25 cellular contexts compared by ENCODE assay signal in genomic region chr10:670990-671389, GRCh38.
"Had no signal": no experiment of that assay in that cellular context is flagged by ENCODE, and none has a peak within 500 bp of the region (broad histone marks: within the 10 kb centered on the region; RNA-seq: fewer than 3 reads in every experiment).

No MANE protein-coding gene starts in this region.

- H3K9me3 ChIP-seq: breast epithelium had no signal

- H3K27ac ChIP-seq: breast epithelium had no signal

- H3K27me3 ChIP-seq: breast epithelium had no signal

- H3K4me1 ChIP-seq: breast epithelium had no signal

- H3K4me3 Mint-ChIP-seq: activated CD4-positive, alpha-beta memory T cell treated with anti-CD3 and anti-CD28 coated beads, Interleukin-2, amount 10 ng/mL, durations not matched to agents 7 days and 5 days; activated CD4-positive, alpha-beta T cell treated with anti-CD3 and anti-CD28 coated beads for 36 hours; activated naive CD4-positive, alpha-beta T cell treated with anti-CD3 and anti-CD28 coated beads, Interleukin-2, amount 10 ng/mL, durations not matched to agents 7 days and 5 days; activated naive CD8-positive, alpha-beta T cell treated with anti-CD3 and anti-CD28 coated beads for 36 hours; activated T-helper 17 cell treated with anti-CD3 and anti-CD28 coated beads, Interleukin-2, amount 50 U/mL, for 72 hours; T-helper 17 cell had no signal

- ATAC-seq: activated CD4-positive, alpha-beta T cell treated with anti-CD3 and anti-CD28 coated beads for 36 hours; activated T-helper 17 cell treated with anti-CD3 and anti-CD28 coated beads, Interleukin-2, amount 50 U/mL, for 72 hours; T-helper 17 cell had no signal

- H3K36me3 Mint-ChIP-seq: activated naive CD4-positive, alpha-beta T cell treated with anti-CD3 and anti-CD28 coated beads, Interleukin-2, amount 10 ng/mL, durations not matched to agents 7 days and 5 days; activated naive CD8-positive, alpha-beta T cell treated with anti-CD3 and anti-CD28 coated beads for 36 hours had no signal

- H3K36me3 ChIP-seq: breast epithelium had no signal

- DNase-seq: activated CD4-positive, alpha-beta memory T cell treated with anti-CD3 and anti-CD28 coated beads, Interleukin-2, amount 10 ng/mL, durations not matched to agents 7 days and 5 days; activated CD4-positive, alpha-beta T cell treated with anti-CD3 and anti-CD28 coated beads for 36 hours; activated CD4-positive, alpha-beta T cell treated with anti-CD3 and anti-CD28 coated beads, Interleukin-2, amount 50 U/mL, for 1 hour; activated CD4-positive, CD25-positive, alpha-beta regulatory T cell; activated gamma-delta T cell; activated naive CD4-positive, alpha-beta T cell treated with anti-CD3 and anti-CD28 coated beads, Interleukin-2, amount 10 ng/mL, durations not matched to agents 7 days and 5 days; activated naive CD8-positive, alpha-beta T cell treated with anti-CD3 and anti-CD28 coated beads for 36 hours; activated T-cell treated with anti-CD3 and anti-CD28 coated beads for 4 hours; activated T-cell treated with anti-CD3 and anti-CD28 coated beads, Interleukin-2, amount 50 U/mL, for 48 hours; IMR-90; Kasumi-1; KBM-7; NCI-H1105 treated with DMSO at 0.1 percent for 48 hours; NCI-H1436 treated with DMSO at 0.1 percent for 48 hours; NCI-H1930; NCI-H2107; NCI-H2171 treated with DMSO at 0.1 percent for 48 hours; NCI-H226; NCI-H526 treated with DMSO at 0.1 percent for 48 hours; NCI-H82; SIG-M5; T-helper 17 cell; T-helper 9 cell had no signal

- H3K9me3 Mint-ChIP-seq: activated naive CD8-positive, alpha-beta T cell treated with anti-CD3 and anti-CD28 coated beads for 36 hours had no signal

- H3K27ac Mint-ChIP-seq: activated CD4-positive, alpha-beta memory T cell treated with anti-CD3 and anti-CD28 coated beads, Interleukin-2, amount 10 ng/mL, durations not matched to agents 7 days and 5 days; activated CD4-positive, alpha-beta T cell treated with anti-CD3 and anti-CD28 coated beads for 36 hours; activated naive CD4-positive, alpha-beta T cell treated with anti-CD3 and anti-CD28 coated beads, Interleukin-2, amount 10 ng/mL, durations not matched to agents 7 days and 5 days; activated naive CD8-positive, alpha-beta T cell treated with anti-CD3 and anti-CD28 coated beads for 36 hours; activated T-helper 17 cell treated with anti-CD3 and anti-CD28 coated beads, Interleukin-2, amount 50 U/mL, for 72 hours; T-helper 17 cell had no signal

- H3K27me3 Mint-ChIP-seq: T-helper 17 cell had no signal

- H3K4me1 Mint-ChIP-seq: activated CD4-positive, alpha-beta memory T cell treated with anti-CD3 and anti-CD28 coated beads, Interleukin-2, amount 10 ng/mL, durations not matched to agents 7 days and 5 days; activated naive CD4-positive, alpha-beta T cell treated with anti-CD3 and anti-CD28 coated beads, Interleukin-2, amount 10 ng/mL, durations not matched to agents 7 days and 5 days; activated naive CD8-positive, alpha-beta T cell treated with anti-CD3 and anti-CD28 coated beads for 36 hours; T-helper 17 cell had no signal

- H3K4me3 ChIP-seq: breast epithelium had no signal
